Comparison of ENCODE assay signal across 25 cellular contexts in genomic region chr16:12255473-12255872, GRCh38.
A peak's percentile ranks its signal among the peaks of the same experiment; 100 is the strongest.
DNase-seq lines count a peak whose midpoint lies in the region; ATAC-seq and TF ChIP-seq lines count a peak whose summit lies in the region.
"Had no signal": no experiment of that assay in that cellular context is flagged by ENCODE, and none has a peak within 500 bp of the region (broad histone marks: within the 10 kb centered on the region; RNA-seq: fewer than 3 reads in every experiment).

No MANE protein-coding gene starts in this region.

- H4K20me1 ChIP-seq in PC-9 (ENCODE audit: insufficient read depth) = peaks cover 6% of the 10 kb centered on the region; the same call in 1 of the 2 replicates

- no peak overlapping the region for H3K4me3 Mint-ChIP-seq in chondrocyte (ENCODE audit: unreplicated experiment)
- H3K4me3 Mint-ChIP-seq: activated naive CD8-positive, alpha-beta T cell treated with anti-CD3 and anti-CD28 coated beads, Interleukin-2, amount 50 U/mL, for 24 hours; CD8-positive, alpha-beta T cell; stimulated activated memory B cell treated with anti-CD40 and anti-IgM and Interleukin-4, amounts not matched to agents 10 μg/mL and 1 μg/mL and 100 μg/mL, for 72 hours had no signal

- ATAC-seq in left ventricle myocardium superior = peak; percentile 17
- ATAC-seq in Right ventricle myocardium inferior = no peak
- peak; percentile 74 for ATAC-seq in esophagus mucosa
- ATAC-seq: activated naive CD8-positive, alpha-beta T cell treated with anti-CD3 and anti-CD28 coated beads, Interleukin-2, amount 50 U/mL, for 24 hours; CD8-positive, alpha-beta T cell; HCT116; pancreas; stimulated activated memory B cell treated with anti-CD40 and anti-IgM and Interleukin-4, amounts not matched to agents 10 μg/mL and 1 μg/mL and 100 μg/mL, for 72 hours had no signal

- no peaks in the 10 kb centered on the region for H3K9me2 ChIP-seq in PC-9 (ENCODE audit: insufficient read depth)

- H3F3A ChIP-seq in PC-9 (ENCODE audit: insufficient read depth, low read depth) = no peaks in the 10 kb centered on the region

- peaks cover 4% of the 10 kb centered on the region for H3K36me3 Mint-ChIP-seq in chondrocyte (ENCODE audit: low read depth)

- H3K36me3 ChIP-seq in PC-9 (ENCODE audit: low read depth) = no peaks in the 10 kb centered on the region
- H3K36me3 ChIP-seq: pancreas, sigmoid colon, thoracic aorta had no signal

- H3K27me3 Mint-ChIP-seq in chondrocyte (ENCODE audit: low read depth) = no peaks in the 10 kb centered on the region
- H3K27me3 Mint-ChIP-seq: activated naive CD8-positive, alpha-beta T cell treated with anti-CD3 and anti-CD28 coated beads, Interleukin-2, amount 50 U/mL, for 24 hours; stimulated activated memory B cell treated with anti-CD40 and anti-IgM and Interleukin-4, amounts not matched to agents 10 μg/mL and 1 μg/mL and 100 μg/mL, for 72 hours had no signal

- H2AFZ ChIP-seq in PC-9 = no peak overlapping the region

- TF ChIP-seq CTCF in chondrocyte (IDR thresholded peaks at IDR 0.05) = no peak
- TF ChIP-seq CTCF in PC-9 (conservative IDR thresholded peaks at IDR 0.05) = no peak

- no peaks in the 10 kb centered on the region for H3K4me1 ChIP-seq in PC-9 (replicated peaks; ENCODE audit: insufficient read depth)
- H3K4me1 ChIP-seq: pancreas, sigmoid colon had no signal

- H3K4me2 ChIP-seq in PC-9 = no peak overlapping the region

- CTCF ChIA-PET in PC-9 (lab: Charles Lee) = no interaction called here

- no peaks in the 10 kb centered on the region for H3K79me2 ChIP-seq in PC-9 (ENCODE audit: low read depth)

- H3K9me3 Mint-ChIP-seq in chondrocyte (ENCODE audit: low read depth) = no peaks in the 10 kb centered on the region
- H3K9me3 Mint-ChIP-seq: activated naive CD8-positive, alpha-beta T cell treated with anti-CD3 and anti-CD28 coated beads, Interleukin-2, amount 50 U/mL, for 24 hours; CD8-positive, alpha-beta T cell had no signal

- no peaks in the 10 kb centered on the region for H3K9me3 ChIP-seq in PC-9 (ENCODE audit: insufficient read depth, low read depth)
- H3K9me3 ChIP-seq: pancreas, sigmoid colon, thoracic aorta had no signal

- no peak overlapping the region for H3K27ac Mint-ChIP-seq in chondrocyte (ENCODE audit: unreplicated experiment)
- H3K27ac Mint-ChIP-seq: activated naive CD8-positive, alpha-beta T cell treated with anti-CD3 and anti-CD28 coated beads, Interleukin-2, amount 50 U/mL, for 24 hours; CD8-positive, alpha-beta T cell; stimulated activated memory B cell treated with anti-CD40 and anti-IgM and Interleukin-4, amounts not matched to agents 10 μg/mL and 1 μg/mL and 100 μg/mL, for 72 hours had no signal

- H3K4me3 ChIP-seq in PC-9 = no peak overlapping the region
- H3K4me3 ChIP-seq: lung, pancreas, sigmoid colon, SK-N-MC, thoracic aorta had no signal

- DNase-seq in left ventricle myocardium superior (no peak), Right ventricle myocardium inferior (ENCODE audit: missing footprints) (no peak), NCI-H2196 (lab: John Stamatoyannopoulos, UW; ENCODE audit: unreplicated experiment) (peak; percentile 60), chondrocyte (ENCODE audit: low spot score) (no peak), HK-2 (ENCODE audit: unreplicated experiment) (no peak), PC-9 (no peak)
- DNase-seq: activated CD4-positive, alpha-beta T cell treated with anti-CD3 and anti-CD28 coated beads, Interleukin-2, amount 50 U/mL, for 4 hours; activated effector memory CD4-positive, alpha-beta T cell treated with anti-CD3 and anti-CD28 coated beads, Interleukin-2, amount 50 U/mL, for 16 hours; activated naive CD8-positive, alpha-beta T cell treated with anti-CD3 and anti-CD28 coated beads, Interleukin-2, amount 50 U/mL, for 24 hours; CD8-positive, alpha-beta T cell; hippocampal formation; NCI-H2171; NCI-H82; pancreas; sigmoid colon; T-helper 2 cell had no signal

- intact Hi-C loops in left ventricle myocardium superior (cut with micrococcal nuclease) = no loop called here
- intact Hi-C loops in Right ventricle myocardium inferior (cut with DNase I) = no loop called here
- intact Hi-C loops in PC-9 (cut with micrococcal nuclease; ENCODE audit: unreplicated experiment) = no loop called here

- H3K4me1 Mint-ChIP-seq in chondrocyte (ENCODE audit: low read depth) = peaks cover 12% of the 10 kb centered on the region

- H3K27me3 ChIP-seq in PC-9 (ENCODE audit: insufficient read depth, low read depth) = no peaks in the 10 kb centered on the region
- H3K27me3 ChIP-seq: foreskin keratinocyte, pancreas, sigmoid colon had no signal

- POLR2A ChIA-PET in PC-9 (lab: Charles Lee; ENCODE audit: unreplicated experiment) = no interaction called here

- BruUV-seq in PC-9 (replicated peaks; lab: Mats Ljungman, UMichigan) = no TSS peak

- no peak overlapping the region for H3K27ac ChIP-seq in PC-9
- H3K27ac ChIP-seq: epithelial cell of prostate, foreskin keratinocyte, pancreas, sigmoid colon, SK-N-MC, thoracic aorta, VCaP had no signal
